Comparison of ENCODE assay signal across 16 cellular contexts in the genomic region with DNA sequence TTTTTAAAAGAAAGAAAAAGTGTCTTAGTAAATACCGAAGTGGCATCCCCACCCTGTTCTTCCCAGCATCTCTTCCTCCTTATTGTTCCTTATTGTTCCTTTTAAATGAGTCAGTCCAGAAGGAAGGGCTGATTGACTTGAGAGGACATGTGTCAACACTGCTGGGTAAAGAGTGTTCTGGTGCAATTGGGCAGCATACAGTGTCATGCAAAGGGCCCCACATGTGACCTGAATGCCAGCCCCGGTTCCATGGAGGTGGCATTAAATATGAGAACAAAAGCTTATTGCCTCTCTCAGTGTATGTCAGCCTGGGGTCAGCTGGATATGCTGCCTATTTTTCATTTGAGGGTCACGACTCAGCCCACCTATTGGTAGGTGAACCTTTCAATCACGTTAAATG. TPM values are rescaled to one million over a fixed set of nuclear protein-coding genes. Genes with fewer than 3 reads are reported as not detected.
A peak's percentile ranks its signal among the peaks of the same experiment; 100 is the strongest.
DNase-seq lines count a peak whose midpoint lies in the region; ATAC-seq and TF ChIP-seq lines count a peak whose summit lies in the region.
"Had no signal": no experiment of that assay in that cellular context is flagged by ENCODE, and none has a peak within 500 bp of the region (broad histone marks: within the 10 kb centered on the region; RNA-seq: fewer than 3 reads in every experiment).

No MANE protein-coding gene starts in this region.

- H3K4me1 ChIP-seq in left lung (no peaks in the 10 kb centered on the region), transverse colon (peaks cover 0 to 11% (median 4%) of the 10 kb centered on the region in 4 donors)

- no peak for TF ChIP-seq EP300 in transverse colon (IDR thresholded peaks at IDR 0.05; ENCODE audit: low read depth)

- no peak for TF ChIP-seq POLR2A in transverse colon (IDR thresholded peaks at IDR 0.05)

- intact Hi-C loops in left lung (cut with DNase I) = no loop called here
- intact Hi-C loops in transverse colon (cut with DNase I; ENCODE audit: low total_unique reads) = no loop called here

- TF ChIP-seq CTCF in epithelial cell of esophagus (IDR thresholded peaks at IDR 0.05; ENCODE audit: insufficient read depth, low read depth, low read length, missing control alignments) (no peak), left lung (IDR thresholded peaks at IDR 0.05) (no peak), transverse colon (IDR thresholded peaks at IDR 0.05) (no peak)

- no peak overlapping the region for H3K4me3 ChIP-seq in epithelial cell of esophagus (ENCODE audit: low read length)
- no peak overlapping the region for H3K4me3 ChIP-seq in left lung
- no peak overlapping the region for H3K4me3 ChIP-seq in transverse colon
- H3K4me3 ChIP-seq: GM23248 had no signal

- H3K27ac ChIP-seq in left lung (no peak overlapping the region), transverse colon (peak overlapping the region in 2 of 4 donors; percentile 23 to 51)
- H3K27ac ChIP-seq: GM23248 had no signal

- H3K27me3 ChIP-seq in left lung = peaks cover 0 to 8% of the 10 kb centered on the region in 2 donors
- no peaks in the 10 kb centered on the region for H3K27me3 ChIP-seq in transverse colon

- in situ Hi-C loops in transverse colon (cut with MboI; ENCODE audit: low pct_ligation_motif_present in 1 of 4, low pct_unique_long_range_greater_than_20kb in 1 of 4, low sequenced_read_pairs in 3 of 4) = no loop called here

- H3K36me3 ChIP-seq in left lung (no peaks in the 10 kb centered on the region), transverse colon (no peaks in the 10 kb centered on the region)

- no peaks in the 10 kb centered on the region for H3K9me3 ChIP-seq in left lung
- H3K9me3 ChIP-seq in transverse colon = no peaks in the 10 kb centered on the region

- peak; percentile 60 for ATAC-seq in left lung

- 48 to 74% methylated on average over 2 to 4 of the region's 4 CpGs for WGBS in transverse colon (ENCODE audit: low coverage in 1 of 2), 2 donors

- DNase-seq in epithelial cell of esophagus (ENCODE audit: low read depth) = peak; percentile 44
- DNase-seq in left lung = no peak
- peak; percentile 26 for DNase-seq in transverse colon
- no peak for DNase-seq in activated CD8-positive, alpha-beta memory T cell treated with anti-CD3 and anti-CD28 coated beads, Interleukin-2, amount 50 U/mL, for 48 hours
- no peak for DNase-seq in stimulated activated CD4-positive, alpha-beta T cell treated with anti-CD3 and anti-CD28 coated beads, Interleukin-2, amount 100 ng/mL, for 24 hours
- no peak for DNase-seq in hypothalamus (lab: John Stamatoyannopoulos, UW)
- DNase-seq: C1 segment of cervical spinal cord; Calu3; CD4-positive, alpha-beta memory T cell; COR-L47; DMS53; DMS79 treated with DMSO at 0.1 percent for 48 hours; GF-D8; GM23248; H7; HCEC 1CT had no signal

RNA-seq across cellular contexts. Expression of a gene that starts 58.9 kb away (rescaled TPM):
- 10 to 100 TPM; 14.5 TPM for total RNA-seq in left lung
- 10 to 100 TPM; 10.5 to 19.5 (median 16.6) TPM for total RNA-seq in transverse colon

Comparison
In these comparisons a context has a peak if more than half of its experiments do, and no peak if none do; other contexts are left out.
1. DNase-seq: peak in epithelial cell of esophagus (single experiment) and transverse colon (single experiment); none in left lung (0 of 2), activated CD8-positive, alpha-beta memory T cell treated with anti-CD3 and anti-CD28 coated beads, Interleukin-2, amount 50 U/mL, for 48 hours (single experiment), stimulated activated CD4-positive, alpha-beta T cell treated with anti-CD3 and anti-CD28 coated beads, Interleukin-2, amount 100 ng/mL, for 24 hours (0 of 2) and hypothalamus (0 of 51).